Comparison of ENCODE assay signal across 39 cellular contexts in the genomic region with DNA sequence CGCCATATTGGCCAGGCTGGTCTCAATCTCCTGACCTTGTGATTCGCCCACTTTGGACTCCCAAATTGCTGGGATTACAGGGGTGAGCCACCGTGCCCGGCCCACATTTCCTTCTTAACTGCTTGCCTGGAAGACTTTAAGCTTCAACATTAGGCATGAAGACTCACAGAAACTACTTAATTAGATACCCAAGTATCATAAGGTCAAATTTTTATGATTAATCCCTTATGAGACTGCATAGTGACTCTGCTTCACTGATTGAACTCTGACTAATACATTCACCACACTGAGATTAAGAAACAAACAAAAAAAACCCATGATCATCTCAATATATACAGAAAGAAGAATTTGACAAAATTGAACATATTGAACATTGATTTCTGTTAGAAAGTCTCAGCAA.
"Had no signal": no experiment of that assay in that cellular context is flagged by ENCODE, and none has a peak within 500 bp of the region (broad histone marks: within the 10 kb centered on the region; RNA-seq: fewer than 3 reads in every experiment).

No MANE protein-coding gene starts in this region.

- ATAC-seq: activated CD4-positive, alpha-beta T cell treated with anti-CD3 and anti-CD28 coated beads for 36 hours; activated CD4-positive, CD25-positive, alpha-beta regulatory T cell treated with anti-CD3 and anti-CD28 coated beads, Interleukin-2, amount 50 U/mL, for 24 hours; activated CD8-positive, alpha-beta memory T cell treated with anti-CD3 and anti-CD28 coated beads, Interleukin-2, amount 10 ng/mL, durations not matched to agents 7 days and 5 days; activated CD8-positive, alpha-beta T cell treated with anti-CD3 and anti-CD28 coated beads, Interleukin-2, amount 10 ng/mL, durations not matched to agents 7 days and 5 days; activated naive CD8-positive, alpha-beta T cell treated with anti-CD3 and anti-CD28 coated beads, Interleukin-2, amount 50 U/mL, for 24 hours; body of pancreas; WTC11 had no signal

- H3K9me3 Mint-ChIP-seq: activated CD4-positive, alpha-beta memory T cell treated with anti-CD3 and anti-CD28 coated beads, Interleukin-2, amount 10 ng/mL, durations not matched to agents 7 days and 5 days; activated CD4-positive, alpha-beta T cell treated with anti-CD3 and anti-CD28 coated beads, Interleukin-2, amount 10 ng/mL, durations not matched to agents 7 days and 5 days; activated naive CD4-positive, alpha-beta T cell treated with anti-CD3 and anti-CD28 coated beads, Interleukin-2, amount 10 ng/mL, durations not matched to agents 7 days and 5 days; activated naive CD4-positive, alpha-beta T cell treated with anti-CD3 and anti-CD28 coated beads, Interleukin-2, amount 50 U/mL, for 24 hours; activated naive CD8-positive, alpha-beta T cell treated with anti-CD3 and anti-CD28 coated beads, Interleukin-2, amount 10 ng/mL, durations not matched to agents 7 days and 5 days; activated naive CD8-positive, alpha-beta T cell treated with anti-CD3 and anti-CD28 coated beads, Interleukin-2, amount 50 U/mL, for 24 hours; activated T-cell treated with anti-CD3 and anti-CD28 coated beads, Interleukin-2, amount 50 U/mL, for 24 hours; activated T-helper 2 cell treated with anti-CD3 and anti-CD28 coated beads, Interferon-gamma antibody, Interleukin-2, Interleukin-4, amounts not matched to agents 10 μg/mL and 5 μg/mL and 100 μg/mL, durations not matched to agents 14 hours and 24 hours and 36 hours; central memory CD8-positive, alpha-beta T cell; T-helper 1 cell treated with Interleukin-12 subunit alpha and Interleukin-12 subunit beta and Interleukin-4 antibody, amounts not matched to agents 30 μg/mL and 1 μg/mL, for 36 hours; T-helper 2 cell treated with Interferon-gamma antibody and Interleukin-4, amounts not matched to agents 5 μg/mL and 100 μg/mL, for 36 hours; WTC11 had no signal

- H3K27ac Mint-ChIP-seq: activated CD4-positive, alpha-beta memory T cell treated with anti-CD3 and anti-CD28 coated beads, Interleukin-2, amount 10 ng/mL, durations not matched to agents 7 days and 5 days; activated CD4-positive, alpha-beta T cell treated with anti-CD3 and anti-CD28 coated beads for 36 hours; activated CD4-positive, alpha-beta T cell treated with anti-CD3 and anti-CD28 coated beads, Interleukin-2, amount 10 ng/mL, durations not matched to agents 7 days and 5 days; activated CD8-positive, alpha-beta memory T cell treated with anti-CD3 and anti-CD28 coated beads, Interleukin-2, amount 10 ng/mL, durations not matched to agents 7 days and 5 days; activated CD8-positive, alpha-beta T cell treated with anti-CD3 and anti-CD28 coated beads, Interleukin-2, amount 10 ng/mL, durations not matched to agents 7 days and 5 days; activated naive CD4-positive, alpha-beta T cell treated with anti-CD3 and anti-CD28 coated beads, Interleukin-2, amount 10 ng/mL, durations not matched to agents 7 days and 5 days; activated naive CD8-positive, alpha-beta T cell; activated naive CD8-positive, alpha-beta T cell treated with anti-CD3 and anti-CD28 coated beads, Interleukin-2, amount 10 ng/mL, durations not matched to agents 7 days and 5 days; activated naive CD8-positive, alpha-beta T cell treated with anti-CD3 and anti-CD28 coated beads, Interleukin-2, amount 50 U/mL, for 24 hours; activated T-cell treated with anti-CD3 and anti-CD28 coated beads, Interleukin-2, amount 50 U/mL, for 24 hours; activated T-helper 2 cell treated with anti-CD3 and anti-CD28 coated beads, Interferon-gamma antibody, Interleukin-2, Interleukin-4, amounts not matched to agents 10 μg/mL and 5 μg/mL and 100 μg/mL, durations not matched to agents 14 hours and 24 hours and 36 hours; T-helper 1 cell treated with Interleukin-12 subunit alpha and Interleukin-12 subunit beta and Interleukin-4 antibody, amounts not matched to agents 30 μg/mL and 1 μg/mL, for 36 hours; T-helper 2 cell treated with Interferon-gamma antibody and Interleukin-4, amounts not matched to agents 5 μg/mL and 100 μg/mL, for 36 hours; WTC11 had no signal

- H3K36me3 Mint-ChIP-seq: activated CD8-positive, alpha-beta memory T cell treated with anti-CD3 and anti-CD28 coated beads, Interleukin-2, amount 10 ng/mL, durations not matched to agents 7 days and 5 days; activated naive CD4-positive, alpha-beta T cell treated with anti-CD3 and anti-CD28 coated beads, Interleukin-2, amount 10 ng/mL, durations not matched to agents 7 days and 5 days; activated naive CD4-positive, alpha-beta T cell treated with anti-CD3 and anti-CD28 coated beads, Interleukin-2, amount 50 U/mL, for 24 hours; activated naive CD8-positive, alpha-beta T cell; activated naive CD8-positive, alpha-beta T cell treated with anti-CD3 and anti-CD28 coated beads, Interleukin-2, amount 10 ng/mL, durations not matched to agents 7 days and 5 days; WTC11 had no signal

- H3K4me3 Mint-ChIP-seq: activated CD4-positive, alpha-beta memory T cell treated with anti-CD3 and anti-CD28 coated beads, Interleukin-2, amount 10 ng/mL, durations not matched to agents 7 days and 5 days; activated CD4-positive, alpha-beta T cell treated with anti-CD3 and anti-CD28 coated beads for 36 hours; activated CD4-positive, alpha-beta T cell treated with anti-CD3 and anti-CD28 coated beads, Interleukin-2, amount 10 ng/mL, durations not matched to agents 7 days and 5 days; activated CD8-positive, alpha-beta memory T cell treated with anti-CD3 and anti-CD28 coated beads, Interleukin-2, amount 10 ng/mL, durations not matched to agents 7 days and 5 days; activated CD8-positive, alpha-beta T cell treated with anti-CD3 and anti-CD28 coated beads, Interleukin-2, amount 10 ng/mL, durations not matched to agents 7 days and 5 days; activated naive CD4-positive, alpha-beta T cell treated with anti-CD3 and anti-CD28 coated beads, Interleukin-2, amount 10 ng/mL, durations not matched to agents 7 days and 5 days; activated naive CD4-positive, alpha-beta T cell treated with anti-CD3 and anti-CD28 coated beads, Interleukin-2, amount 50 U/mL, for 24 hours; activated naive CD8-positive, alpha-beta T cell; activated naive CD8-positive, alpha-beta T cell treated with anti-CD3 and anti-CD28 coated beads, Interleukin-2, amount 10 ng/mL, durations not matched to agents 7 days and 5 days; activated naive CD8-positive, alpha-beta T cell treated with anti-CD3 and anti-CD28 coated beads, Interleukin-2, amount 50 U/mL, for 24 hours; activated T-cell treated with anti-CD3 and anti-CD28 coated beads, Interleukin-2, amount 50 U/mL, for 24 hours; central memory CD8-positive, alpha-beta T cell; T-helper 1 cell treated with Interleukin-12 subunit alpha and Interleukin-12 subunit beta and Interleukin-4 antibody, amounts not matched to agents 30 μg/mL and 1 μg/mL, for 36 hours; T-helper 2 cell treated with Interferon-gamma antibody and Interleukin-4, amounts not matched to agents 5 μg/mL and 100 μg/mL, for 36 hours; WTC11 had no signal

- DNase-seq: activated CD4-positive, alpha-beta memory T cell treated with anti-CD3 and anti-CD28 coated beads, Interleukin-2, amount 10 ng/mL, durations not matched to agents 7 days and 5 days; activated CD4-positive, alpha-beta T cell treated with anti-CD3 and anti-CD28 coated beads for 1 hour; activated CD4-positive, alpha-beta T cell treated with anti-CD3 and anti-CD28 coated beads for 36 hours; activated CD4-positive, alpha-beta T cell treated with anti-CD3 and anti-CD28 coated beads for 48 hours; activated CD4-positive, alpha-beta T cell treated with anti-CD3 and anti-CD28 coated beads, Interleukin-2, amount 10 ng/mL, durations not matched to agents 7 days and 5 days; activated CD4-positive, alpha-beta T cell treated with anti-CD3 and anti-CD28 coated beads, Interleukin-2, amount 50 U/mL, for 48 hours; activated CD4-positive, CD25-positive, alpha-beta regulatory T cell; activated CD8-positive, alpha-beta memory T cell treated with anti-CD3 and anti-CD28 coated beads for 24 hours; activated CD8-positive, alpha-beta memory T cell treated with anti-CD3 and anti-CD28 coated beads, Interleukin-2, amount 10 ng/mL, durations not matched to agents 7 days and 5 days; activated CD8-positive, alpha-beta memory T cell treated with anti-CD3 and anti-CD28 coated beads, Interleukin-2, amount 50 U/mL, for 48 hours; activated CD8-positive, alpha-beta T cell treated with anti-CD3 and anti-CD28 coated beads, Interleukin-2, amount 10 ng/mL, durations not matched to agents 7 days and 5 days; activated effector memory CD4-positive, alpha-beta T cell treated with Interleukin-2 at 50 U/mL for 16 hours; activated gamma-delta T cell; activated naive CD4-positive, alpha-beta T cell treated with anti-CD3 and anti-CD28 coated beads, Interleukin-2, amount 10 ng/mL, durations not matched to agents 7 days and 5 days; activated naive CD4-positive, alpha-beta T cell treated with Interleukin-2 at 50 U/mL for 16 hours; activated naive CD8-positive, alpha-beta T cell treated with anti-CD3 and anti-CD28 coated beads, Interleukin-2, amount 10 ng/mL, durations not matched to agents 7 days and 5 days; activated naive CD8-positive, alpha-beta T cell treated with anti-CD3 and anti-CD28 coated beads, Interleukin-2, amount 50 U/mL, for 24 hours; activated T-cell treated with anti-CD3 and anti-CD28 coated beads, Interleukin-2, amount 50 U/mL, for 24 hours; activated T-cell treated with anti-CD3 and anti-CD28 coated beads, Interleukin-2, amount 50 U/mL, for 48 hours; amniotic stem cell; aorta; body of pancreas; brain microvascular endothelial cell; caudate nucleus; cerebellar nuclear complex; T-helper 1 cell; T-helper 2 cell; T-helper 9 cell; WERI-Rb-1 had no signal

- H3K4me1 Mint-ChIP-seq: activated CD4-positive, alpha-beta memory T cell treated with anti-CD3 and anti-CD28 coated beads, Interleukin-2, amount 10 ng/mL, durations not matched to agents 7 days and 5 days; activated CD4-positive, alpha-beta T cell treated with anti-CD3 and anti-CD28 coated beads for 36 hours; activated CD4-positive, alpha-beta T cell treated with anti-CD3 and anti-CD28 coated beads, Interleukin-2, amount 10 ng/mL, durations not matched to agents 7 days and 5 days; activated CD8-positive, alpha-beta memory T cell treated with anti-CD3 and anti-CD28 coated beads, Interleukin-2, amount 10 ng/mL, durations not matched to agents 7 days and 5 days; activated naive CD4-positive, alpha-beta T cell treated with anti-CD3 and anti-CD28 coated beads, Interleukin-2, amount 10 ng/mL, durations not matched to agents 7 days and 5 days; activated naive CD4-positive, alpha-beta T cell treated with anti-CD3 and anti-CD28 coated beads, Interleukin-2, amount 50 U/mL, for 24 hours; activated naive CD8-positive, alpha-beta T cell treated with anti-CD3 and anti-CD28 coated beads, Interleukin-2, amount 10 ng/mL, durations not matched to agents 7 days and 5 days; activated naive CD8-positive, alpha-beta T cell treated with anti-CD3 and anti-CD28 coated beads, Interleukin-2, amount 50 U/mL, for 24 hours; central memory CD8-positive, alpha-beta T cell had no signal

- H3K4me3 ChIP-seq: body of pancreas, breast epithelium, cardiac muscle cell had no signal

- H3K27me3 Mint-ChIP-seq: activated CD4-positive, alpha-beta memory T cell treated with anti-CD3 and anti-CD28 coated beads, Interleukin-2, amount 10 ng/mL, durations not matched to agents 7 days and 5 days; activated CD4-positive, alpha-beta T cell treated with anti-CD3 and anti-CD28 coated beads for 36 hours; activated CD4-positive, alpha-beta T cell treated with anti-CD3 and anti-CD28 coated beads, Interleukin-2, amount 10 ng/mL, durations not matched to agents 7 days and 5 days; activated CD8-positive, alpha-beta memory T cell treated with anti-CD3 and anti-CD28 coated beads, Interleukin-2, amount 10 ng/mL, durations not matched to agents 7 days and 5 days; activated naive CD4-positive, alpha-beta T cell treated with anti-CD3 and anti-CD28 coated beads, Interleukin-2, amount 10 ng/mL, durations not matched to agents 7 days and 5 days; activated naive CD8-positive, alpha-beta T cell; activated naive CD8-positive, alpha-beta T cell treated with anti-CD3 and anti-CD28 coated beads, Interleukin-2, amount 10 ng/mL, durations not matched to agents 7 days and 5 days; activated naive CD8-positive, alpha-beta T cell treated with anti-CD3 and anti-CD28 coated beads, Interleukin-2, amount 50 U/mL, for 24 hours; activated T-cell treated with anti-CD3 and anti-CD28 coated beads, Interleukin-2, amount 50 U/mL, for 24 hours; central memory CD8-positive, alpha-beta T cell had no signal
